18 cellular contexts compared by ENCODE assay signal in genomic region chr12:131197490-131197889, GRCh38.
A peak's percentile ranks its signal among the peaks of the same experiment; 100 is the strongest.
DNase-seq lines count a peak whose midpoint lies in the region; ATAC-seq and TF ChIP-seq lines count a peak whose summit lies in the region.
"Had no signal": no experiment of that assay in that cellular context is flagged by ENCODE, and none has a peak within 500 bp of the region (broad histone marks: within the 10 kb centered on the region; RNA-seq: fewer than 3 reads in every experiment).

No MANE protein-coding gene starts in this region.

- intact Hi-C loops in sciatic nerve (cut with DNase I): no loop called here

- H3K27me3 ChIP-seq in H7 (ENCODE audit: control insufficient read depth, insufficient read depth, low read length): no peaks in the 10 kb centered on the region

- no peaks in the 10 kb centered on the region for H3K36me3 Mint-ChIP-seq in activated T-cell treated with anti-CD3 and anti-CD28 coated beads, Interleukin-2, amount 50 U/mL, for 24 hours (ENCODE audit: low read depth)
- H3K36me3 Mint-ChIP-seq: CD4-positive, alpha-beta memory T cell had no signal

- ATAC-seq in sciatic nerve (no peak), GM21526 (IDR thresholded peaks at IDR 0.05; ENCODE audit: low FRiP score, unreplicated experiment) (no peak)
- ATAC-seq: GM23338 had no signal

- H3K4me3 Mint-ChIP-seq in activated T-cell treated with anti-CD3 and anti-CD28 coated beads, Interleukin-2, amount 50 U/mL, for 24 hours: no peak overlapping the region
- H3K4me3 Mint-ChIP-seq: CD4-positive, alpha-beta memory T cell; GM23338; HFFc6 had no signal

- TF ChIP-seq CTCF in coronary artery (IDR thresholded peaks at IDR 0.05): no peak

- no peaks in the 10 kb centered on the region for H3K9me3 Mint-ChIP-seq in activated T-cell treated with anti-CD3 and anti-CD28 coated beads, Interleukin-2, amount 50 U/mL, for 24 hours

- peaks cover 17% of the 10 kb centered on the region for H3K27me3 Mint-ChIP-seq in activated T-cell treated with anti-CD3 and anti-CD28 coated beads, Interleukin-2, amount 50 U/mL, for 24 hours

- no peaks in the 10 kb centered on the region for H3K36me3 ChIP-seq in H7 (replicated peaks; ENCODE audit: control insufficient read depth, insufficient read depth, low read length)
- H3K36me3 ChIP-seq: HAP-1 had no signal

- H3K4me1 Mint-ChIP-seq in activated T-cell treated with anti-CD3 and anti-CD28 coated beads, Interleukin-2, amount 50 U/mL, for 24 hours (ENCODE audit: low read depth): no peaks in the 10 kb centered on the region
- H3K4me1 Mint-ChIP-seq: CD4-positive, alpha-beta memory T cell; GM23338 had no signal

- DNase-seq in activated effector memory CD4-positive, alpha-beta T cell treated with anti-CD3 and anti-CD28 coated beads, Interleukin-2, amount 50 U/mL, for 16 hours: peak; percentile 41
- no peak for DNase-seq in activated effector memory CD4-positive, alpha-beta T cell treated with Interleukin-2 at 50 U/mL for 16 hours
- DNase-seq in H7 (peak; percentile 3), coronary artery (ENCODE audit: low spot score) (peak; percentile 53), sciatic nerve (ENCODE audit: low spot score) (peak; percentile 28), NCI-H1417 treated with DMSO at 0.1 percent for 48 hours (lab: John Stamatoyannopoulos, UW) (no peak)
- DNase-seq in activated T-cell treated with anti-CD3 and anti-CD28 coated beads, Interleukin-2, amount 50 U/mL, for 24 hours: no peak
- DNase-seq: C1 segment of cervical spinal cord; Calu3; CD4-positive, alpha-beta memory T cell; COR-L47; DMS53; DMS79 treated with DMSO at 0.1 percent for 48 hours; GF-D8; HFFc6 had no signal

- H3K4me3 ChIP-seq in H7 (ENCODE audit: insufficient read depth, low read depth, low read length): no peak overlapping the region
- H3K4me3 ChIP-seq in coronary artery: no peak overlapping the region
- H3K4me3 ChIP-seq: GM23338, HAP-1 had no signal

- H3K27ac ChIP-seq in coronary artery: no peak overlapping the region

- H3K27ac Mint-ChIP-seq in activated T-cell treated with anti-CD3 and anti-CD28 coated beads, Interleukin-2, amount 50 U/mL, for 24 hours: no peak overlapping the region
- H3K27ac Mint-ChIP-seq: CD4-positive, alpha-beta memory T cell; GM23338; HFFc6 had no signal

Comparison
In these comparisons a context has a peak if more than half of its experiments do, and no peak if none do; other contexts are left out.
1. DNase-seq: peak in activated effector memory CD4-positive, alpha-beta T cell treated with anti-CD3 and anti-CD28 coated beads, Interleukin-2, amount 50 U/mL, for 16 hours (single experiment), H7 (single experiment), coronary artery (single experiment) and sciatic nerve (single experiment); none in activated effector memory CD4-positive, alpha-beta T cell treated with Interleukin-2 at 50 U/mL for 16 hours (single experiment), activated T-cell treated with anti-CD3 and anti-CD28 coated beads, Interleukin-2, amount 50 U/mL, for 24 hours (single experiment) and NCI-H1417 treated with DMSO at 0.1 percent for 48 hours (single experiment).